2 cellular contexts compared by ENCODE assay signal in the genomic region with DNA sequence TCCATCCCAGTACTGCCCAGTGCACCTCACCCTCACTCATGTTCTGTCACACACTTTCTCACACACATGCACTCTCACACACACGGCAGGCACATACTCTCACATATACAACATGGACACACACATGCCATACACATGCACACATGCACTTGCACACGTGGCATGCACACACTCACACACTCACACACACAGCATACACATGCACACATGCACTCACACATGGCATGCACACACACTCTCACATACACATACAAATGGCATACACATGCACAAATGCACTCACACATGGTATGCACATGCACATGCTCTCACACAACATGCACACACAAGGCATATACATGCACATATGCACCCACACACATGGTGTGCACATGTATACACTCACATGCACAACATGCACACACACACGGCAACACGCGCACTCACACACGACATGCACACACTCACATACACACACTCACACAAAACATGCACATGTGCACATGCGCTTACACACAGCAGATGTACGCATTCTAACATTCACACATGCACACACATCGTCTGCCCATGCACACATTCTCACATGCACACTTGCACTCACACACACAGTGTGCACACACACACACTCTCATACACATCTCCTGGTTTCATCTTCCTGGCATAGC.
TF ChIP-seq lines count a peak whose summit lies in the region.

No MANE protein-coding gene starts in this region.

TF ChIP-seq in HEK293, 187 proteins besides CTCF, POLR2A, EP300 and RAD21:
- TF ChIP-seq ZNF146 (tag by site-specific recombination; IDR thresholded peaks at IDR 0.05) = 0 out of 2 replicates have a peak, but pooled peaks have one; percentile 4
- TF ChIP-seq ZSCAN4 (tag by site-specific recombination; IDR thresholded peaks at IDR 0.05) = peak; percentile 78
- no peak for TF ChIP-seq ZNF202 (tag by site-specific recombination; IDR thresholded peaks at IDR 0.05; ENCODE audit: borderline replicate concordance)

TF ChIP-seq in GM23338, 12 proteins besides CTCF, POLR2A, EP300 and RAD21:
- TF ChIP-seq EZH2phosphoT487 (IDR thresholded peaks at IDR 0.05; ENCODE audit: unreplicated experiment) (no peak), EZH2 (IDR thresholded peaks at IDR 0.05; ENCODE audit: low read depth, unreplicated experiment) (no peak), STAT1 (IDR thresholded peaks at IDR 0.05; ENCODE audit: unreplicated experiment) (no peak), ZNF114 (CRISPR knock-in tag; IDR thresholded peaks at IDR 0.05) (no peak), ZNF331 (CRISPR knock-in tag; IDR thresholded peaks at IDR 0.05; ENCODE audit: low read depth) (no peak), NANOG (IDR thresholded peaks at IDR 0.05; ENCODE audit: borderline replicate concordance) (no peak), REST (IDR thresholded peaks at IDR 0.05; ENCODE audit: unreplicated experiment) (no peak), POLR2AphosphoS5 (IDR thresholded peaks at IDR 0.05; ENCODE audit: low read depth) (no peak), JUNB (IDR thresholded peaks at IDR 0.05; ENCODE audit: unreplicated experiment) (no peak), CREB1 (CRISPR knock-in tag; IDR thresholded peaks at IDR 0.05; ENCODE audit: low read depth) (no peak)
- TF ChIP-seq, protein P1, sequence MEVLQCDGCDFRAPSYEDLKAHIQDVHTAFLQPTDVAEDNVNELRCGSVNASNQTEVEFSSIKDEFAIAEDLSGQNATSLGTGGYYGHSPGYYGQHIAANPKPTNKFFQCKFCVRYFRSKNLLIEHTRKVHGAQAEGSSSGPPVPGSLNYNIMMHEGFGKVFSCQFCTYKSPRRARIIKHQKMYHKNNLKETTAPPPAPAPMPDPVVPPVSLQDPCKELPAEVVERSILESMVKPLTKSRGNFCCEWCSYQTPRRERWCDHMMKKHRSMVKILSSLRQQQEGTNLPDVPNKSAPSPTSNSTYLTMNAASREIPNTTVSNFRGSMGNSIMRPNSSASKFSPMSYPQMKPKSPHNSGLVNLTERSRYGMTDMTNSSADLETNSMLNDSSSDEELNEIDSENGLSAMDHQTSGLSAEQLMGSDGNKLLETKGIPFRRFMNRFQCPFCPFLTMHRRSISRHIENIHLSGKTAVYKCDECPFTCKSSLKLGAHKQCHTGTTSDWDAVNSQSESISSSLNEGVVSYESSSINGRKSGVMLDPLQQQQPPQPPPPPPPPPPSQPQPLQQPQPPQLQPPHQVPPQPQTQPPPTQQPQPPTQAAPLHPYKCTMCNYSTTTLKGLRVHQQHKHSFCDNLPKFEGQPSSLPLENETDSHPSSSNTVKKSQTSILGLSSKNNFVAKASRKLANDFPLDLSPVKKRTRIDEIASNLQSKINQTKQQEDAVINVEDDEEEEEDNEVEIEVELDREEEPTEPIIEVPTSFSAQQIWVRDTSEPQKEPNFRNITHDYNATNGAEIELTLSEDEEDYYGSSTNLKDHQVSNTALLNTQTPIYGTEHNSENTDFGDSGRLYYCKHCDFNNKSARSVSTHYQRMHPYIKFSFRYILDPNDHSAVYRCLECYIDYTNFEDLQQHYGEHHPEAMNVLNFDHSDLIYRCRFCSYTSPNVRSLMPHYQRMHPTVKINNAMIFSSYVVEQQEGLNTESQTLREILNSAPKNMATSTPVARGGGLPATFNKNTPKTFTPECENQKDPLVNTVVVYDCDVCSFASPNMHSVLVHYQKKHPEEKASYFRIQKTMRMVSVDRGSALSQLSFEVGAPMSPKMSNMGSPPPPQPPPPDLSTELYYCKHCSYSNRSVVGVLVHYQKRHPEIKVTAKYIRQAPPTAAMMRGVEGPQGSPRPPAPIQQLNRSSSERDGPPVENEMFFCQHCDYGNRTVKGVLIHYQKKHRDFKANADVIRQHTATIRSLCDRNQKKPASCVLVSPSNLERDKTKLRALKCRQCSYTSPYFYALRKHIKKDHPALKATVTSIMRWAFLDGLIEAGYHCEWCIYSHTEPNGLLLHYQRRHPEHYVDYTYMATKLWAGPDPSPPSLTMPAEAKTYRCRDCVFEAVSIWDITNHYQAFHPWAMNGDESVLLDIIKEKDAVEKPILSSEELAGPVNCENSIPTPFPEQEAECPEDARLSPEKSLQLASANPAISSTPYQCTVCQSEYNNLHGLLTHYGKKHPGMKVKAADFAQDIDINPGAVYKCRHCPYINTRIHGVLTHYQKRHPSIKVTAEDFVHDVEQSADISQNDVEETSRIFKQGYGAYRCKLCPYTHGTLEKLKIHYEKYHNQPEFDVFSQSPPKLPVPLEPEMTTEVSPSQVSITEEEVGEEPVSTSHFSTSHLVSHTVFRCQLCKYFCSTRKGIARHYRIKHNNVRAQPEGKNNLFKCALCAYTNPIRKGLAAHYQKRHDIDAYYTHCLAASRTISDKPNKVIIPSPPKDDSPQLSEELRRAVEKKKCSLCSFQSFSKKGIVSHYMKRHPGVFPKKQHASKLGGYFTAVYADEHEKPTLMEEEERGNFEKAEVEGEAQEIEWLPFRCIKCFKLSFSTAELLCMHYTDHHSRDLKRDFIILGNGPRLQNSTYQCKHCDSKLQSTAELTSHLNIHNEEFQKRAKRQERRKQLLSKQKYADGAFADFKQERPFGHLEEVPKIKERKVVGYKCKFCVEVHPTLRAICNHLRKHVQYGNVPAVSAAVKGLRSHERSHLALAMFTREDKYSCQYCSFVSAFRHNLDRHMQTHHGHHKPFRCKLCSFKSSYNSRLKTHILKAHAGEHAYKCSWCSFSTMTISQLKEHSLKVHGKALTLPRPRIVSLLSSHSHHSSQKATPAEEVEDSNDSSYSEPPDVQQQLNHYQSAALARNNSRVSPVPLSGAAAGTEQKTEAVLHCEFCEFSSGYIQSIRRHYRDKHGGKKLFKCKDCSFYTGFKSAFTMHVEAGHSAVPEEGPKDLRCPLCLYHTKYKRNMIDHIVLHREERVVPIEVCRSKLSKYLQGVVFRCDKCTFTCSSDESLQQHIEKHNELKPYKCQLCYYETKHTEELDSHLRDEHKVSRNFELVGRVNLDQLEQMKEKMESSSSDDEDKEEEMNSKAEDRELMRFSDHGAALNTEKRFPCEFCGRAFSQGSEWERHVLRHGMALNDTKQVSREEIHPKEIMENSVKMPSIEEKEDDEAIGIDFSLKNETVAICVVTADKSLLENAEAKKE (CRISPR knock-in tag; IDR thresholded peaks at IDR 0.05) = no peak
- TF ChIP-seq, protein P2, sequence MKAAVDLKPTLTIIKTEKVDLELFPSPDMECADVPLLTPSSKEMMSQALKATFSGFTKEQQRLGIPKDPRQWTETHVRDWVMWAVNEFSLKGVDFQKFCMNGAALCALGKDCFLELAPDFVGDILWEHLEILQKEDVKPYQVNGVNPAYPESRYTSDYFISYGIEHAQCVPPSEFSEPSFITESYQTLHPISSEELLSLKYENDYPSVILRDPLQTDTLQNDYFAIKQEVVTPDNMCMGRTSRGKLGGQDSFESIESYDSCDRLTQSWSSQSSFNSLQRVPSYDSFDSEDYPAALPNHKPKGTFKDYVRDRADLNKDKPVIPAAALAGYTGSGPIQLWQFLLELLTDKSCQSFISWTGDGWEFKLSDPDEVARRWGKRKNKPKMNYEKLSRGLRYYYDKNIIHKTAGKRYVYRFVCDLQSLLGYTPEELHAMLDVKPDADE (IDR thresholded peaks at IDR 0.05) = no peak
